ENCODE assay signal across 8 cellular contexts in the genomic region with DNA sequence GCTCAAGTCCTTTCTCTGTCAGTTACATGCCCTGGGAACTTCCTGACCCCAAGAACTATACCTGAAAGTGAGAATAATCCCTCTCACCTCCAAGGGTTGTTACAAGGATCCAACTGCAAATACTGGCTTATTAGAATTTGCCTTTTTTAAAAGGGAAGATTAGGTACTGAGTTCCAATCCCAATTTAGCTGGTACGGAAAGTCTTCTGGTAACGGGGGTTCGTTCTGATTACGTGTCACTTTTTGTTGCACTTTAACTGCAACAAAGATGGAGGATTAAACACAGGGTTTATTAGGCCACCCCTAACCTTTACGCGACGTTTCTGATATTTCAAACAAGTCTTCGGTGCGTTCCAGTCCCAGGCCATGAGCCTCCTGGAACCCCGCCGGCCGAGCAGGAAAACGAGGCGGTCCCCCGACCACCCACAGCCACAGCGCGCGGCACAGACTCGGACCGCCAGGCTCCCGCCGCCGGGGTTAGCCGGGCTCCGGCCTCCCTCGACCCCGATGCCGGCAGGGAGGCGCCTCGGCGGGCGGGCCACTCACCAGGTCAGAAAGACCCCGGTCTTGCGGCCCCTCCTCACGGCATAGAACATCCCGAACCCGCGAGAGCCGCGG. TPM values are rescaled to one million over a fixed set of nuclear protein-coding genes. Genes with fewer than 3 reads are reported as not detected.
DNase-seq lines count a peak whose midpoint lies in the region; ATAC-seq and TF ChIP-seq lines count a peak whose summit lies in the region.

No MANE protein-coding gene starts in this region.

- peak overlapping the region; percentile 87 for H3K4me2 ChIP-seq in PC-3 (ENCODE audit: low read length)

- no peaks in the 10 kb centered on the region for H3K27me3 ChIP-seq in PC-3 (ENCODE audit: low read length)

- no peaks in the 10 kb centered on the region for H3F3A ChIP-seq in PC-3 (ENCODE audit: low read length, unreplicated experiment)

- H2AFZ ChIP-seq in PC-3 (ENCODE audit: low read length) = peak overlapping the region; percentile 51

- H3K27ac ChIP-seq in PC-3 (ENCODE audit: low read length) = peak overlapping the region; percentile 63

- no peaks in the 10 kb centered on the region for H4K20me1 ChIP-seq in PC-3 (ENCODE audit: low read length)

- H3K36me3 ChIP-seq in PC-3 (ENCODE audit: low read depth, low read length) = peaks cover 31% of the 10 kb centered on the region

- intact Hi-C loops in PC-3 (cut with micrococcal nuclease) = loop anchor here (1.0 kb wide), 2 partner anchors 18 to 180 kb away; a partner anchor contains a TSS

- H3K4me1 ChIP-seq in PC-3 (ENCODE audit: insufficient read depth, low read length) = peaks cover 17% of the 10 kb centered on the region

- DNase-seq in PC-3 (no peak), epithelial cell of esophagus (ENCODE audit: low read depth) (no peak), omental fat pad (ENCODE audit: low spot score) (no peak), midbrain (lab: John Stamatoyannopoulos, UW) (no peak), iPS-NIHi7 (ENCODE audit: extremely low spot score) (no peak)
- no peak for DNase-seq in stimulated activated CD4-positive, alpha-beta T cell treated with anti-CD3 and anti-CD28 coated beads, Interleukin-12 subunit alpha, Interleukin-12 subunit beta, amount 100 ng/mL, for 4 hours

- TSS peak; percentile 60 for BruUV-seq in PC-3 (replicated peaks; lab: Mats Ljungman, UMichigan)

- H3K9me3 ChIP-seq in PC-3 (ENCODE audit: low read length) = no peaks in the 10 kb centered on the region

- peak overlapping the region; percentile 98 for H3K9ac ChIP-seq in PC-3 (ENCODE audit: low read length)

- H3K9me2 ChIP-seq in PC-3 (replicated peaks; ENCODE audit: low read length) = no peaks in the 10 kb centered on the region

- TF ChIP-seq CTCF in PC-3 (conservative IDR thresholded peaks at IDR 0.05; ENCODE audit: low read depth, low read length) (no peak), epithelial cell of esophagus (IDR thresholded peaks at IDR 0.05; ENCODE audit: insufficient read depth, low read depth, low read length, missing control alignments) (no peak), omental fat pad (IDR thresholded peaks at IDR 0.05) (no peak)

- CTCF ChIA-PET in PC-3 (lab: Charles Lee) = no interaction called here

- H3K79me2 ChIP-seq in PC-3 (ENCODE audit: low read length) = peaks cover 58% of the 10 kb centered on the region

- ATAC-seq in GM18867 (IDR thresholded peaks at IDR 0.05; ENCODE audit: unreplicated experiment) (peak; percentile 30), HG02623 (IDR thresholded peaks at IDR 0.05; ENCODE audit: unreplicated experiment) (peak; percentile 15), PC-3 (peak; percentile 4), omental fat pad (ENCODE audit: low FRiP score) (peak; percentile 25)

- POLR2A ChIA-PET in PC-3 (lab: Charles Lee; ENCODE audit: unreplicated experiment) = interaction anchor here (0.6 to 0.8 kb wide), 2 partner anchors 13 to 34 kb away, joined by 3 to 14 read pairs; no protein-coding TSS in a partner anchor

- H3K4me3 ChIP-seq in PC-3 (ENCODE audit: low read length) = peak overlapping the region; percentile 73
- peak overlapping the region; percentile 64 for H3K4me3 ChIP-seq in epithelial cell of esophagus (ENCODE audit: low read length)

RNA-seq across cellular contexts. Expression of a gene that starts 0.4 kb away (rescaled TPM):
- total RNA-seq in PC-3 (2014; rRNA removed) (44.5 and 51.1 TPM in 2 replicates), omental fat pad (10 to 100 TPM; 17.9 to 26.3 (median 23.8) TPM)

RNA-seq across cellular contexts. Expression of a gene that starts 17.4 kb away (rescaled TPM):
- 1,408 and 1,694 TPM in 2 replicates for total RNA-seq in PC-3 (2014; rRNA removed)
- 1,000 to 10,000 TPM; 2,150 to 4,864 (median 2,988) TPM for total RNA-seq in omental fat pad

RNA-seq across cellular contexts. Expression of a gene that starts 37.2 kb away (rescaled TPM):
- total RNA-seq in PC-3 (2014; rRNA removed) = 0.44 TPM in 1 of 2 replicates, not detected in the other
- 10 to 100 TPM in 1 of 4 donors, 1 to 10 TPM in 3; 3.6 to 15.9 (median 5.9) TPM for total RNA-seq in omental fat pad

RNA-seq across cellular contexts. Expression of a gene that starts 38.4 kb away (rescaled TPM):
- total RNA-seq in PC-3 (2014; rRNA removed) (89.8 and 97.8 TPM in 2 replicates), omental fat pad (100 to 1,000 TPM in 1 of 4 donors, 10 to 100 TPM in 3; 54.6 to 117 (median 71.3) TPM)
